In genomic region chrX:148567229-148567628, GRCh38 we compare ENCODE assay signal across 15 cellular contexts.
A peak's percentile ranks its signal among the peaks of the same experiment; 100 is the strongest.
DNase-seq lines count a peak whose midpoint lies in the region; ATAC-seq lines count a peak whose summit lies in the region.
"Had no signal": no experiment of that assay in that cellular context is flagged by ENCODE, and none has a peak within 500 bp of the region (broad histone marks: within the 10 kb centered on the region; RNA-seq: fewer than 3 reads in every experiment).

No MANE protein-coding gene starts in this region.

- DNase-seq in EH (ENCODE audit: low read depth) (peak; percentile 0), RPMI7951 (ENCODE audit: low read depth) (peak; percentile 77), fibroblast of peridontal ligament (ENCODE audit: extremely low read depth) (peak; percentile 12), renal cortical epithelial cell (ENCODE audit: low read depth) (peak; percentile 44), NCI-H2227 treated with DMSO at 0.1 percent for 48 hours (lab: John Stamatoyannopoulos, UW) (no peak), GF-D8 (lab: John Stamatoyannopoulos, UW) (no peak)
- DNase-seq: activated effector memory CD4-positive, alpha-beta T cell treated with anti-CD3 and anti-CD28 coated beads, Interleukin-2, amount 50 U/mL, for 16 hours; HFFc6; KBM-7; NCI-H510A; stimulated activated naive B cell treated with anti-CD40 and anti-IgM and Interleukin-4, amounts not matched to agents 10 μg/mL and 1 μg/mL and 100 μg/mL, for 72 hours; upper lobe of left lung had no signal

- no peak for ATAC-seq in activated CD4-positive, CD25-positive, alpha-beta regulatory T cell treated with anti-CD3 and anti-CD28 coated beads, Interleukin-2, amount 50 U/mL, for 24 hours
- ATAC-seq in GM19463 (IDR thresholded peaks at IDR 0.05; ENCODE audit: unreplicated experiment): no peak
- ATAC-seq: SK-N-SH treated with all-trans-retinoic acid at 6 μM for 48 hours; stimulated activated naive B cell treated with anti-CD40 and anti-IgM and Interleukin-4, amounts not matched to agents 10 μg/mL and 1 μg/mL and 100 μg/mL, for 72 hours had no signal

Comparison
In these comparisons a context has a peak if more than half of its experiments do, and no peak if none do; other contexts are left out.
1. DNase-seq: peak in EH (single experiment), RPMI7951 (single experiment), fibroblast of peridontal ligament (single experiment) and renal cortical epithelial cell (single experiment); none in NCI-H2227 treated with DMSO at 0.1 percent for 48 hours (single experiment) and GF-D8 (single experiment).